Comparison of ENCODE assay signal across 1 cellular context in genomic region chr19:18519962-18520847, GRCh38.
TF ChIP-seq lines count a peak whose summit lies in the region.

No MANE protein-coding gene starts in this region.

TF ChIP-seq in HepG2, 621 proteins besides CTCF, POLR2A, EP300 and RAD21 (continued from another document and continues in another):
- TF ChIP-seq NAIF1 (CRISPR knock-in tag; IDR thresholded peaks at IDR 0.05; ENCODE audit: borderline replicate concordance), result no peak
- TF ChIP-seq ZNF136 (CRISPR knock-in tag; IDR thresholded peaks at IDR 0.05; ENCODE audit: low read depth), result no peak
- no peak for TF ChIP-seq MBD4 (IDR thresholded peaks at IDR 0.05; ENCODE audit: borderline replicate concordance, low read length)
- TF ChIP-seq ZNF317 (CRISPR knock-in tag; IDR thresholded peaks at IDR 0.05), result peak; percentile 63; the same call in 1 of the 2 replicates
- TF ChIP-seq ZFP90 (CRISPR knock-in tag; IDR thresholded peaks at IDR 0.05; ENCODE audit: borderline replicate concordance), result no peak
- no peak for TF ChIP-seq ZNF670 (CRISPR knock-in tag; IDR thresholded peaks at IDR 0.05; ENCODE audit: borderline replicate concordance)
- TF ChIP-seq ZNF761 (CRISPR knock-in tag; conservative IDR thresholded peaks at IDR 0.05), result 0 out of 2 replicates have a peak, but pooled peaks have one; percentile 74
- no peak for TF ChIP-seq XRCC5 (optimal IDR thresholded peaks at IDR 0.05; ENCODE audit: low read length)
- no peak for TF ChIP-seq ZNF530 (CRISPR knock-in tag; IDR thresholded peaks at IDR 0.05; ENCODE audit: low read depth)
- no peak for TF ChIP-seq BRD4 (CRISPR knock-in tag; IDR thresholded peaks at IDR 0.05)
- no peak; the same call in 1 of the 2 replicates for TF ChIP-seq KDM5A (IDR thresholded peaks at IDR 0.05; ENCODE audit: borderline replicate concordance, low read length)
- TF ChIP-seq ZNF10 (CRISPR knock-in tag; IDR thresholded peaks at IDR 0.05; ENCODE audit: borderline replicate concordance, low read depth), result no peak
- TF ChIP-seq ZNF160 (CRISPR knock-in tag; IDR thresholded peaks at IDR 0.05), result 0 out of 2 replicates have a peak, but pooled peaks have one; percentile 29
- no peak for TF ChIP-seq MTA3 (CRISPR knock-in tag; IDR thresholded peaks at IDR 0.05)
- no peak for TF ChIP-seq MED8 (CRISPR knock-in tag; IDR thresholded peaks at IDR 0.05; ENCODE audit: insufficient replicate concordance)
- no peak for TF ChIP-seq ZNF326 (CRISPR knock-in tag; IDR thresholded peaks at IDR 0.05; ENCODE audit: borderline replicate concordance)
- no peak for TF ChIP-seq TCF12 (IDR thresholded peaks at IDR 0.05)
- 0 out of 2 replicates have a peak, but pooled peaks have one; percentile 64 for TF ChIP-seq TCF12 (CRISPR knock-in tag; IDR thresholded peaks at IDR 0.05)
- TF ChIP-seq U2AF1 (optimal IDR thresholded peaks at IDR 0.05; ENCODE audit: low read depth, low read length), result no peak
- no peak for TF ChIP-seq ZNF234 (CRISPR knock-in tag; conservative IDR thresholded peaks at IDR 0.05)
- TF ChIP-seq PTBP1 (IDR thresholded peaks at IDR 0.05; ENCODE audit: low read depth, low read length, poor library complexity, severe bottlenecking), result no peak
- peak; percentile 56; the same call in 1 of the 2 replicates for TF ChIP-seq MAX (IDR thresholded peaks at IDR 0.05)
- no peak for TF ChIP-seq KDM5B (CRISPR knock-in tag; IDR thresholded peaks at IDR 0.05; ENCODE audit: borderline replicate concordance)
- 0 out of 2 replicates have a peak, but pooled peaks have one; percentile 10 for TF ChIP-seq HHEX (CRISPR knock-in tag; IDR thresholded peaks at IDR 0.05)
- TF ChIP-seq REXO4 (CRISPR knock-in tag; IDR thresholded peaks at IDR 0.05; ENCODE audit: borderline replicate concordance), result no peak
- TF ChIP-seq BCL3 (CRISPR knock-in tag; IDR thresholded peaks at IDR 0.05), result no peak
- TF ChIP-seq FOXK2 (IDR thresholded peaks at IDR 0.05), result no peak
- TF ChIP-seq SP4 (CRISPR knock-in tag; IDR thresholded peaks at IDR 0.05), result no peak
- TF ChIP-seq PAF1 (CRISPR knock-in tag; IDR thresholded peaks at IDR 0.05), result no peak
- no peak for TF ChIP-seq NPAS2 (CRISPR knock-in tag; IDR thresholded peaks at IDR 0.05; ENCODE audit: borderline replicate concordance)
- TF ChIP-seq NRL (CRISPR knock-in tag; IDR thresholded peaks at IDR 0.05; ENCODE audit: borderline replicate concordance), result no peak
- no peak for TF ChIP-seq ZNF101 (CRISPR knock-in tag; IDR thresholded peaks at IDR 0.05; ENCODE audit: borderline replicate concordance, low read depth)
- no peak for TF ChIP-seq CHCHD3 (CRISPR knock-in tag; IDR thresholded peaks at IDR 0.05)
- TF ChIP-seq ZFYVE20 (CRISPR knock-in tag; IDR thresholded peaks at IDR 0.05; ENCODE audit: borderline replicate concordance, low read depth), result no peak
- no peak for TF ChIP-seq RAD51 (IDR thresholded peaks at IDR 0.05; ENCODE audit: borderline replicate concordance)
- no peak for TF ChIP-seq FIP1L1 (IDR thresholded peaks at IDR 0.05; ENCODE audit: borderline replicate concordance, insufficient read depth, low read depth, low read length)
- TF ChIP-seq RCOR2 (CRISPR knock-in tag; IDR thresholded peaks at IDR 0.05), result 0 out of 2 replicates have a peak, but pooled peaks have one; percentile 31
- no peak for TF ChIP-seq FOXO4 (CRISPR knock-in tag; conservative IDR thresholded peaks at IDR 0.05)
- no peak for TF ChIP-seq THAP8 (CRISPR knock-in tag; IDR thresholded peaks at IDR 0.05; ENCODE audit: borderline replicate concordance)
- TF ChIP-seq SOX5 (CRISPR knock-in tag; IDR thresholded peaks at IDR 0.05; ENCODE audit: borderline replicate concordance), result peak; percentile 47; the same call in 1 of the 2 replicates
- no peak for TF ChIP-seq ZNF383 (CRISPR knock-in tag; IDR thresholded peaks at IDR 0.05; ENCODE audit: borderline replicate concordance)
- no peak for TF ChIP-seq ZNF75D (CRISPR knock-in tag; IDR thresholded peaks at IDR 0.05; ENCODE audit: borderline replicate concordance)
- no peak for TF ChIP-seq SRSF4 (IDR thresholded peaks at IDR 0.05; ENCODE audit: low read depth, low read length, poor library complexity, severe bottlenecking)
- no peak for TF ChIP-seq CENPBD1 (CRISPR knock-in tag; IDR thresholded peaks at IDR 0.05; ENCODE audit: borderline replicate concordance, low read depth)
- TF ChIP-seq ZNF546 (CRISPR knock-in tag; conservative IDR thresholded peaks at IDR 0.05), result no peak
- TF ChIP-seq ARNT (IDR thresholded peaks at IDR 0.05), result no peak
- TF ChIP-seq CSRNP1 (CRISPR knock-in tag; IDR thresholded peaks at IDR 0.05), result 0 out of 2 replicates have a peak, but pooled peaks have one; percentile 24
- TF ChIP-seq ZSCAN9 (CRISPR knock-in tag; IDR thresholded peaks at IDR 0.05; ENCODE audit: borderline replicate concordance), result no peak
- TF ChIP-seq ZNF556 (CRISPR knock-in tag; IDR thresholded peaks at IDR 0.05; ENCODE audit: borderline replicate concordance), result no peak
- TF ChIP-seq MATR3 (CRISPR knock-in tag; IDR thresholded peaks at IDR 0.05), result no peak
- TF ChIP-seq ZBTB2 (CRISPR knock-in tag; IDR thresholded peaks at IDR 0.05; ENCODE audit: low read depth), result no peak
- TF ChIP-seq HOMEZ (CRISPR knock-in tag; IDR thresholded peaks at IDR 0.05; ENCODE audit: low read depth), result no peak
- no peak for TF ChIP-seq ZNF558 (CRISPR knock-in tag; IDR thresholded peaks at IDR 0.05; ENCODE audit: borderline replicate concordance)
- no peak for TF ChIP-seq SALL2 (CRISPR knock-in tag; IDR thresholded peaks at IDR 0.05)
- no peak for TF ChIP-seq NCOA5 (CRISPR knock-in tag; IDR thresholded peaks at IDR 0.05)
- no peak for TF ChIP-seq CEBPG (CRISPR knock-in tag; IDR thresholded peaks at IDR 0.05)
- TF ChIP-seq JUNB (CRISPR knock-in tag; IDR thresholded peaks at IDR 0.05; ENCODE audit: borderline replicate concordance), result no peak
- no peak for TF ChIP-seq EED (CRISPR knock-in tag; IDR thresholded peaks at IDR 0.05)
- TF ChIP-seq HDAC2 (CRISPR knock-in tag; IDR thresholded peaks at IDR 0.05), result peak; percentile 38; the same call in 1 of the 2 replicates
- TF ChIP-seq ZNF709 (CRISPR knock-in tag; IDR thresholded peaks at IDR 0.05), result no peak
- no peak for TF ChIP-seq RBFOX2 (IDR thresholded peaks at IDR 0.05; ENCODE audit: low read depth, low read length)
- TF ChIP-seq PHF20 (CRISPR knock-in tag; IDR thresholded peaks at IDR 0.05), result 0 out of 2 replicates have a peak, but pooled peaks have one; percentile 1
- TF ChIP-seq SAP130 (CRISPR knock-in tag; IDR thresholded peaks at IDR 0.05; ENCODE audit: low read depth), result peak; percentile 97
- TF ChIP-seq MAF1 (CRISPR knock-in tag; IDR thresholded peaks at IDR 0.05; ENCODE audit: borderline replicate concordance), result no peak
- 0 out of 2 replicates have a peak, but pooled peaks have one; percentile 25 for TF ChIP-seq NR2F2 (IDR thresholded peaks at IDR 0.05; ENCODE audit: borderline replicate concordance, low read depth)
- TF ChIP-seq ZBTB37 (CRISPR knock-in tag; IDR thresholded peaks at IDR 0.05), result no peak; the same call in 1 of the 2 replicates
- no peak for TF ChIP-seq ZNF713 (CRISPR knock-in tag; IDR thresholded peaks at IDR 0.05)
- no peak for TF ChIP-seq SP2 (CRISPR knock-in tag; IDR thresholded peaks at IDR 0.05)
- TF ChIP-seq ZNF775 (CRISPR knock-in tag; IDR thresholded peaks at IDR 0.05; ENCODE audit: borderline replicate concordance), result no peak
- peak; percentile 67 for TF ChIP-seq ZNF710 (CRISPR knock-in tag; IDR thresholded peaks at IDR 0.05; ENCODE audit: borderline replicate concordance)
- TF ChIP-seq EHMT2 (IDR thresholded peaks at IDR 0.05; ENCODE audit: borderline replicate concordance, low read depth, low read length), result no peak
